In genomic region chr11:76208438-76208828, GRCh38 we compare ENCODE assay signal across 8 cellular contexts. TPM values are rescaled to one million over a fixed set of nuclear protein-coding genes. Genes with fewer than 3 reads are reported as not detected.
DNase-seq lines count a peak whose midpoint lies in the region; ATAC-seq and TF ChIP-seq lines count a peak whose summit lies in the region.

No MANE protein-coding gene starts in this region.

- TF ChIP-seq EP300 in sigmoid colon (IDR thresholded peaks at IDR 0.05), result no peak

- peak; percentile 19 for TF ChIP-seq CTCF in GM13977 (IDR thresholded peaks at IDR 0.05; ENCODE audit: extremely low read depth, insufficient read depth, missing control alignments)
- no peak for TF ChIP-seq CTCF in fibroblast of pulmonary artery (IDR thresholded peaks at IDR 0.05; ENCODE audit: low read length, missing control alignments)
- TF ChIP-seq CTCF in sigmoid colon (IDR thresholded peaks at IDR 0.05), result no peak
- no peak for TF ChIP-seq CTCF in endothelial cell (IDR thresholded peaks at IDR 0.05; ENCODE audit: unreplicated experiment)

- H3K9me3 ChIP-seq in SJCRH30 (replicated peaks) (no peaks in the 10 kb centered on the region), sigmoid colon (no peaks in the 10 kb centered on the region)

- no peak overlapping the region for H3K27ac Mint-ChIP-seq in endothelial cell (ENCODE audit: unreplicated experiment)

- H3K9me3 Mint-ChIP-seq in endothelial cell (ENCODE audit: unreplicated experiment), result no peaks in the 10 kb centered on the region

- H3K27ac ChIP-seq in SJCRH30 (peak overlapping the region; percentile 27; the same call in 1 of the 2 replicates), sigmoid colon (peak overlapping the region in 2 of 4 donors; percentile 38 to 53)

- H3K4me3 ChIP-seq in SJCRH30 (peak overlapping the region; percentile 66), fibroblast of pulmonary artery (replicated peaks; ENCODE audit: low read depth, low read length) (peak overlapping the region; percentile 45), sigmoid colon (peak overlapping the region; percentile 22 to 53 (median 46))

- H3K27me3 Mint-ChIP-seq in endothelial cell (ENCODE audit: unreplicated experiment), result peaks cover 24% of the 10 kb centered on the region

- intact Hi-C loops in sigmoid colon (cut with DNase I), result loop anchor here (10.0 kb wide), 2 partner anchors 236 to 466 kb away; partner anchors contain the start of genes EMSY and LRRC32

- no peaks in the 10 kb centered on the region for H3K36me3 Mint-ChIP-seq in endothelial cell (ENCODE audit: low read depth, unreplicated experiment)

- TF ChIP-seq POLR2A in sigmoid colon (IDR thresholded peaks at IDR 0.05), result no peak

- peaks cover 12% of the 10 kb centered on the region for H3K4me1 Mint-ChIP-seq in endothelial cell (ENCODE audit: unreplicated experiment)

- no peak overlapping the region for H3K4me3 Mint-ChIP-seq in endothelial cell (ENCODE audit: unreplicated experiment)

- H3K36me3 ChIP-seq in SJCRH30, result no peaks in the 10 kb centered on the region
- H3K36me3 ChIP-seq in sigmoid colon, result no peaks in the 10 kb centered on the region

- H3K4me1 ChIP-seq in SJCRH30 (no peaks in the 10 kb centered on the region; the same call in 1 of the 2 replicates), sigmoid colon (peaks cover 0 to 58% (median 51%) of the 10 kb centered on the region in 4 donors)

- H3K27me3 ChIP-seq in SJCRH30, result no peaks in the 10 kb centered on the region
- H3K27me3 ChIP-seq in sigmoid colon, result peaks cover 14 to 83% (median 49%) of the 10 kb centered on the region in 3 donors

- DNase-seq in GM13977 (ENCODE audit: low spot score) (no peak), SJCRH30 (no peak), fibroblast of pulmonary artery (ENCODE audit: low read depth) (no peak), sigmoid colon (no peak), G401 (ENCODE audit: low spot score) (no peak), endothelial cell (ENCODE audit: low spot score) (no peak)

- ATAC-seq in HG02870 (IDR thresholded peaks at IDR 0.05; ENCODE audit: unreplicated experiment), result no peak
- ATAC-seq in HG03520 (IDR thresholded peaks at IDR 0.05; ENCODE audit: unreplicated experiment), result no peak

- in situ Hi-C loops in GM13977 (cut with MboI; ENCODE audit: low pct_unique_long_range_greater_than_20kb, low sequenced_read_pairs, unreplicated experiment) (loop anchor here (25.0 kb wide), 1 partner anchor 454 kb away; the partner anchor contains the start of gene LRRC32), G401 (cut with HindIII; ENCODE audit: low sequenced_read_pairs) (no loop called here)

- 1% methylated on average over 27 of the region's 27 CpGs for WGBS in sigmoid colon, 2 donors

RNA-seq across cellular contexts. Expression of gene WNT11, which starts 2.1 kb away (rescaled TPM):
- total RNA-seq in SJCRH30 (2014; rRNA removed; shearing (Covaris generic)), result 26.8 and 27.5 TPM in 2 replicates
- total RNA-seq in sigmoid colon (1 to 10 TPM; 1.1 to 8.9 (median 4.9) TPM), endothelial cell (ENCODE audit: unreplicated experiment) (3.6 TPM)
- 1 to 10 TPM in 2 of 3 donors, under 1 TPM in 1; 0.92 to 2.2 (median 1.8) TPM for polyA plus RNA-seq in sigmoid colon
- total RNA-seq in G401 (2014; rRNA removed; shearing (Covaris generic)), result 20.5 and 21.6 TPM in 2 replicates
